ENCODE assay signal across 6 cellular contexts in the genomic region with DNA sequence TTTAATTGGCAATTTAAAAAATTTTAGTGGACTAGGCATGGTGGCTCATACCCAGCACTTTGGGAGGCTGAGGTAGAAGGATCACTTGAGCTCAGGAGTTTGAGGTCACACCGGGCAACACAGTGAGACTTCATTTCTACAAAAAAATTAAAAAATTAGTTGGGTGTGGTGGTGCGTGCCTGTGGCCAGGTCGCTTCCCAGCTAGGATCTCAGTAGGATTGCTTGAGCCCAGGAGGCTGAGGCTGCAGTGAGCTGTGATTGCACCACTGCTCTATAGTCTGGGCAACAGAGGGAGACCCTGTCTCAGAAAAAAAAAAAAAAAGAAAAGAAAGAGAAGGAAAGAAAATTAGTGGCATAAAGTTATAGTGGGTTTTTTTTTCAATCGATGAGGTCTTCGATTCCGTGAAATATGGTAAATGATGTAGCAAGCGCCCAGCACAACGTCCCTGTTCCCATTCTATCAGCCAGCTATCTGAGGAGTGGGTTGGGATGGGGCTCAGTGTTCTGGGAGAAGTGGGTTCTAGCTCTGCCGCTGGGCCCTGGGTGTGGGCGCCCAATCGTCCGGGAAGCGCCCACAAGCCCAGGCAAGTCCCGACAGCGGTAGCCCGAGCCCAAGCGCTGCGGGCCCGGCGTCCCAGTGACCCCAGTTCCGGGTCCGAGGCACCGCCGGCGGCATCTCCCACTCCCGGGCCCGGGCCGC. TPM values are rescaled to one million over a fixed set of nuclear protein-coding genes. Genes with fewer than 3 reads are reported as not detected.
DNase-seq lines count a peak whose midpoint lies in the region; TF ChIP-seq lines count a peak whose summit lies in the region.

No MANE protein-coding gene starts in this region.

- H3K27ac Mint-ChIP-seq in Calu3 (ENCODE audit: unreplicated experiment), result peak overlapping the region; percentile 97

- DNase-seq in Calu3 (no peak), adipocyte (ENCODE audit: low read depth) (peak; percentile 62), NCI-H1092 treated with DMSO at 0.1 percent for 48 hours (lab: John Stamatoyannopoulos, UW) (no peak), medulla oblongata (ENCODE audit: extremely low spot score) (no peak), hypothalamus (lab: John Stamatoyannopoulos, UW) (no peak)

- H3K9me3 ChIP-seq in adipocyte (ENCODE audit: control insufficient read depth, low read length) (no peaks in the 10 kb centered on the region), muscle layer of duodenum (ENCODE audit: control insufficient read depth in 1 of 2, low read length in 2 of 2) (no peaks in the 10 kb centered on the region)

- H3K36me3 Mint-ChIP-seq in Calu3 (ENCODE audit: insufficient read depth, unreplicated experiment), result peaks cover 90% of the 10 kb centered on the region

- H3K27me3 ChIP-seq in adipocyte (replicated peaks; ENCODE audit: control insufficient read depth, insufficient read depth, low read length), result no peaks in the 10 kb centered on the region
- no peaks in the 10 kb centered on the region for H3K27me3 ChIP-seq in muscle layer of duodenum (ENCODE audit: low read depth, low read length)

- intact Hi-C loops in Calu3 (cut with micrococcal nuclease; ENCODE audit: unreplicated experiment), result no loop called here

- TF ChIP-seq CTCF in Calu3 (IDR thresholded peaks at IDR 0.05; ENCODE audit: unreplicated experiment), result no peak

- CTCF ChIA-PET in Calu3 (lab: Charles Lee), result interaction anchor here (0.7 to 1.3 kb wide), 5 partner anchors 8 to 52 kb away, joined by 3 to 6 read pairs (median 4); a partner anchor contains a TSS

- H3K27me3 Mint-ChIP-seq in Calu3 (ENCODE audit: unreplicated experiment), result no peaks in the 10 kb centered on the region

- H3K9me3 Mint-ChIP-seq in Calu3 (ENCODE audit: low read depth, unreplicated experiment), result no peaks in the 10 kb centered on the region

- peak overlapping the region; percentile 84 for H3K4me3 Mint-ChIP-seq in Calu3 (ENCODE audit: low read depth, unreplicated experiment)

- H3K4me3 ChIP-seq in adipocyte (ENCODE audit: low read length) (peak overlapping the region; percentile 89), muscle layer of duodenum (ENCODE audit: low read depth in 1 of 2, low read length in 2 of 2) (peak overlapping the region; percentile 65 to 66)

- H3K4me1 Mint-ChIP-seq in Calu3 (ENCODE audit: low read depth, unreplicated experiment), result peaks cover 57% of the 10 kb centered on the region

- H3K9ac ChIP-seq in adipocyte (ENCODE audit: low read length), result peak overlapping the region; percentile 91

- no peak overlapping the region for H3K27ac ChIP-seq in muscle layer of duodenum (ENCODE audit: low read length)

- H3K36me3 ChIP-seq in adipocyte (ENCODE audit: control insufficient read depth, insufficient read depth, low read length, severe bottlenecking) (peaks cover 20% of the 10 kb centered on the region), muscle layer of duodenum (ENCODE audit: control insufficient read depth in 1 of 2, insufficient read depth in 2 of 2, low read length in 2 of 2) (no peaks in the 10 kb centered on the region)

- TSS peak; percentile 27 for BruUV-seq in Calu3 (replicated peaks; lab: Mats Ljungman, UMichigan)

- H3K4me1 ChIP-seq in adipocyte (ENCODE audit: control insufficient read depth, insufficient read depth, low read length) (peaks cover 65% of the 10 kb centered on the region), muscle layer of duodenum (ENCODE audit: control insufficient read depth in 1 of 2, insufficient read depth in 2 of 2, low read length in 2 of 2) (peaks cover 0 to 18% of the 10 kb centered on the region in 2 donors)

RNA-seq across cellular contexts. Expression of a gene that starts 1.4 kb away (rescaled TPM):
- 69.8 and 76.1 TPM in 2 replicates for total RNA-seq in Calu3 (2022)

RNA-seq across cellular contexts. Expression of a gene that starts 8.3 kb away (rescaled TPM):
- total RNA-seq in Calu3 (2022), result 26.6 and 30.2 TPM in 2 replicates

RNA-seq across cellular contexts. Expression of a gene that starts 10.5 kb away (rescaled TPM):
- total RNA-seq in Calu3 (2022), result 75.8 and 79.2 TPM in 2 replicates

RNA-seq across cellular contexts. Expression of a gene that starts 19.2 kb away (rescaled TPM):
- not detected in 2 replicates for total RNA-seq in Calu3 (2022)

RNA-seq across cellular contexts. Expression of a gene that starts 20.1 kb away (rescaled TPM):
- 25.9 and 27.4 TPM in 2 replicates for total RNA-seq in Calu3 (2022)
